ENCODE assay signal across 17 cellular contexts in genomic region chr17:58661499-58661898, GRCh38. TPM values are rescaled to one million over a fixed set of nuclear protein-coding genes. Genes with fewer than 3 reads are reported as not detected.
DNase-seq lines count a peak whose midpoint lies in the region; ATAC-seq and TF ChIP-seq lines count a peak whose summit lies in the region.
"Had no signal": no experiment of that assay in that cellular context is flagged by ENCODE, and none has a peak within 500 bp of the region (broad histone marks: within the 10 kb centered on the region; RNA-seq: fewer than 3 reads in every experiment).

No MANE protein-coding gene starts in this region.

- CTCF ChIA-PET in Caco-2 (lab: Charles Lee): no interaction called here

- no peaks in the 10 kb centered on the region for H3K27me3 ChIP-seq in Caco-2 (replicated peaks; ENCODE audit: control insufficient read depth, insufficient read depth, low read length)
- no peaks in the 10 kb centered on the region for H3K27me3 ChIP-seq in neuronal stem cell (ENCODE audit: control insufficient read depth in 3 of 3, insufficient read depth in 3 of 3, low read depth in 1 of 3, low read length in 3 of 3)
- H3K27me3 ChIP-seq: BLaER1 had no signal

- H3K9ac ChIP-seq in neuronal stem cell (ENCODE audit: low read depth, low read length, poor library complexity): no peak overlapping the region
- H3K9ac ChIP-seq: BLaER1 had no signal

- H3K9me3 ChIP-seq in Caco-2 (no peaks in the 10 kb centered on the region), T-helper 17 cell (ENCODE audit: control insufficient read depth, low read length, poor library complexity, severe bottlenecking) (no peaks in the 10 kb centered on the region), neuronal stem cell (replicated peaks in 1 of 2; ENCODE audit: control insufficient read depth in 2 of 2, insufficient read depth in 1 of 2, low read depth in 1 of 2, low read length in 2 of 2) (no peaks in the 10 kb centered on the region)
- H3K9me3 ChIP-seq: BLaER1 had no signal

- H3K4me2 ChIP-seq in neuronal stem cell (ENCODE audit: insufficient read depth, low read length, poor library complexity, severe bottlenecking): no peak overlapping the region
- H3K4me2 ChIP-seq: BLaER1 had no signal

- H3K9me3 Mint-ChIP-seq in Caco-2 (ENCODE audit: unreplicated experiment) (peaks cover 9% of the 10 kb centered on the region), nephron (no peaks in the 10 kb centered on the region)
- H3K9me3 Mint-ChIP-seq: CD14-positive monocyte had no signal

- no peak overlapping the region for H2BK15ac ChIP-seq in neuronal stem cell (ENCODE audit: low read length)

- H3K27ac ChIP-seq in neuronal stem cell (replicated peaks; ENCODE audit: low read length): no peak overlapping the region
- H3K27ac ChIP-seq: BLaER1, HL-60 had no signal

- peak overlapping the region; percentile 49 for H2AFZ ChIP-seq in neuronal stem cell (ENCODE audit: low read length)

- no peaks in the 10 kb centered on the region for H3K79me1 ChIP-seq in neuronal stem cell (ENCODE audit: low read depth, low read length)

- no TSS peak for BruUV-seq in Caco-2 (replicated peaks; lab: Mats Ljungman, UMichigan)

- H3K27me3 Mint-ChIP-seq in Caco-2 (ENCODE audit: insufficient read depth, unreplicated experiment) (peaks cover 3% of the 10 kb centered on the region), T-helper 17 cell (peaks cover 7% of the 10 kb centered on the region), nephron (ENCODE audit: low read depth) (peaks cover 3% of the 10 kb centered on the region)

- no peak overlapping the region for H2BK120ac ChIP-seq in neuronal stem cell (ENCODE audit: low read depth, low read length)

- intact Hi-C loops in Caco-2 (cut with micrococcal nuclease; ENCODE audit: unreplicated experiment): no loop called here

- peaks cover 12% of the 10 kb centered on the region for H3K4me1 Mint-ChIP-seq in Caco-2 (ENCODE audit: low read depth, unreplicated experiment)
- H3K4me1 Mint-ChIP-seq in T-helper 17 cell: peaks cover 14% of the 10 kb centered on the region
- peaks cover 5% of the 10 kb centered on the region for H3K4me1 Mint-ChIP-seq in nephron

- peak overlapping the region; percentile 28 for H3K27ac Mint-ChIP-seq in Caco-2 (ENCODE audit: unreplicated experiment)
- peak overlapping the region; percentile 37 for H3K27ac Mint-ChIP-seq in T-helper 17 cell
- no peak overlapping the region for H3K27ac Mint-ChIP-seq in nephron
- H3K27ac Mint-ChIP-seq: CD14-positive monocyte had no signal

- no peak overlapping the region for H4K8ac ChIP-seq in neuronal stem cell (ENCODE audit: low read depth, low read length)

- TF ChIP-seq POLR2A in GM18505 (IDR thresholded peaks at IDR 0.05; ENCODE audit: borderline replicate concordance, extremely low read depth, insufficient read depth, insufficient read length): no peak

- peaks cover 14% of the 10 kb centered on the region for H3K36me3 Mint-ChIP-seq in Caco-2 (ENCODE audit: insufficient read depth, unreplicated experiment)
- no peaks in the 10 kb centered on the region for H3K36me3 Mint-ChIP-seq in T-helper 17 cell (ENCODE audit: low read depth)
- H3K36me3 Mint-ChIP-seq in nephron (ENCODE audit: low read depth): no peaks in the 10 kb centered on the region
- H3K36me3 Mint-ChIP-seq: CD14-positive monocyte had no signal

- H3K23ac ChIP-seq in neuronal stem cell (ENCODE audit: low read depth, low read length, poor library complexity): no peak overlapping the region

- WGBS in neuronal stem cell (ENCODE audit: extremely low coverage in 2 of 2, insufficient read length in 2 of 2, insufficient replicate concordance in 1 of 2), 2 donors: no CpG with 5 or more reads among the region's 26 CpGs

- H3K18ac ChIP-seq in neuronal stem cell (ENCODE audit: low read length): no peak overlapping the region

- no peak overlapping the region for H3K14ac ChIP-seq in neuronal stem cell (ENCODE audit: low read length)

- H3K4me3 ChIP-seq in Caco-2 (ENCODE audit: low read depth, low read length) (no peak overlapping the region), neuronal stem cell (ENCODE audit: low read length in 2 of 2) (no peak overlapping the region)
- H3K4me3 ChIP-seq: BLaER1, HAP-1 had no signal

- no peak overlapping the region for H3K4ac ChIP-seq in neuronal stem cell (ENCODE audit: low read length)

- TF ChIP-seq CTCF in Caco-2 (IDR thresholded peaks at IDR 0.05; ENCODE audit: insufficient read depth in 1 of 2, low read depth in 1 of 2, low read length in 1 of 2, severe bottlenecking in 1 of 2, unreplicated experiment in 1 of 2) (no peak), nephron (IDR thresholded peaks at IDR 0.05; ENCODE audit: unreplicated experiment in 3 of 3) (no peak)

- no peak overlapping the region for H3K4me3 Mint-ChIP-seq in Caco-2 (ENCODE audit: unreplicated experiment)
- H3K4me3 Mint-ChIP-seq in T-helper 17 cell: no peak overlapping the region
- H3K4me3 Mint-ChIP-seq in nephron: peak overlapping the region in 2 of 3 experiments; percentile 16 to 74
- H3K4me3 Mint-ChIP-seq: CD14-positive monocyte had no signal

- H2BK12ac ChIP-seq in neuronal stem cell (ENCODE audit: low read length): no peak overlapping the region

- H2AK5ac ChIP-seq in neuronal stem cell (ENCODE audit: low read depth, low read length): no peak overlapping the region

- H2BK5ac ChIP-seq in neuronal stem cell (ENCODE audit: low read length): no peak overlapping the region

- POLR2A ChIA-PET in Caco-2 (lab: Charles Lee): interaction anchor here (1.3 kb wide), 1 partner anchor 30 kb away, joined by 3 read pairs; no protein-coding TSS in a partner anchor

- DNase-seq in Caco-2: no peak
- no peak for DNase-seq in T-helper 17 cell
- DNase-seq in neuronal stem cell (ENCODE audit: low spot score): no peak
- DNase-seq in NCI-H345 treated with DMSO at 0.1 percent for 48 hours (lab: John Stamatoyannopoulos, UW; ENCODE audit: unreplicated experiment): no peak
- DNase-seq in stimulated activated naive CD4-positive, alpha-beta T cell treated with Interleukin-2 at 50 U/mL for 16 hours (lab: John Stamatoyannopoulos, UW): no peak
- DNase-seq: 8988T; Calu3; CD4-positive, alpha-beta memory T cell; DMS79 treated with DMSO at 0.1 percent for 48 hours; GF-D8; GOT3 had no signal

- no peaks in the 10 kb centered on the region for H3K4me1 ChIP-seq in Caco-2
- H3K4me1 ChIP-seq in neuronal stem cell (ENCODE audit: control insufficient read depth in 2 of 2, insufficient read depth in 1 of 2, low read depth in 1 of 2, low read length in 2 of 2): peaks cover 0 to 3% of the 10 kb centered on the region in 2 donors
- H3K4me1 ChIP-seq: HAP-1 had no signal

- ATAC-seq in T-helper 17 cell: no peak
- no peak for ATAC-seq in GM18505 (IDR thresholded peaks at IDR 0.05; ENCODE audit: unreplicated experiment)

- H4K91ac ChIP-seq in neuronal stem cell (ENCODE audit: low read depth, low read length, poor library complexity): no peak overlapping the region

- no peaks in the 10 kb centered on the region for H3K36me3 ChIP-seq in Caco-2 (ENCODE audit: control insufficient read depth, insufficient read depth, low read length)
- H3K36me3 ChIP-seq in neuronal stem cell (replicated peaks in 1 of 2; ENCODE audit: control insufficient read depth in 2 of 2, insufficient read depth in 2 of 2, low read length in 2 of 2): no peaks in the 10 kb centered on the region
- H3K36me3 ChIP-seq: BLaER1, HAP-1 had no signal

RNA-seq across cellular contexts. Expression of gene TEX14, which starts 30.3 kb away (rescaled TPM):
- 0.30 and 0.54 TPM in 2 replicates for total RNA-seq in Caco-2 (2022)
- total RNA-seq in T-helper 17 cell: under 1 TPM; 0.42 to 0.60 TPM
- 0.40 TPM for polyA plus RNA-seq in neuronal stem cell (2013, experiment 1 of 2)
- polyA plus RNA-seq in neuronal stem cell (2013, experiment 2 of 2): 0.26 TPM
- polyA plus RNA-seq: CD14-positive monocyte; CD4-positive, alpha-beta memory T cell had no signal

RNA-seq across cellular contexts. Expression of gene RAD51C, which starts 30.9 kb away (rescaled TPM):
- 59.0 and 61.2 TPM in 2 replicates for total RNA-seq in Caco-2 (2022)
- total RNA-seq in T-helper 17 cell: 10 to 100 TPM in 1 of 2 donors, 1 to 10 TPM in 1; 6.3 to 16.0 TPM
- polyA plus RNA-seq in neuronal stem cell (2013, experiment 1 of 2): 32.4 TPM
- polyA plus RNA-seq in neuronal stem cell (2013, experiment 2 of 2): 33.3 TPM

Comparison
In these comparisons a context has a peak if more than half of its experiments do, and no peak if none do; other contexts are left out.
1. H3K27ac Mint-ChIP-seq: peak in Caco-2 (single experiment) and T-helper 17 cell (single experiment); none in nephron (0 of 3).
2. H3K4me3 Mint-ChIP-seq: peak in nephron (2 of 3); none in Caco-2 (single experiment) and T-helper 17 cell (single experiment).